In the genomic region with DNA sequence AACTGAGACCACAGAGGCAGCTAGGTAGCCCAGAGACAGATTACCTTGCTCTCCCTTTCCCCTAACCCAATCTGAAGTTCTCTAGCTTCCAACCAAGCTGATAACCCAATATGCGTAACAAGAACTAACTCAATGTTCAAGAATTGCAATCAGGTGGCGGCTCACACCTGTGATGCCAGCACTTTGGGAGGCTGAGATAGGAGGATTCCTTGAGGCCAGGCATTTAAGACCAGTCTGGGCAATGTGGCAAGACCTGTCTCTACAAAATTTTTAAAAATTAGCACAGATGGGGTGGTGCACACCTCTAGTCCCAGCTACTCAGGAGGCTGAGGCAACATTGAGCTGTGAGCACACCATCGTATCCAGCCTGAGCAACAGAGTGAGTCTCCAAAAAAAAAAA, we compare ENCODE assay signal across 35 cellular contexts.
"Had no signal": no experiment of that assay in that cellular context is flagged by ENCODE, and none has a peak within 500 bp of the region (broad histone marks: within the 10 kb centered on the region; RNA-seq: fewer than 3 reads in every experiment).

No MANE protein-coding gene starts in this region.

- DNase-seq: Karpas-422, Kasumi-1, KBM-7, KG1, MG63, MM.1S, MV-4-11, NCI-H1048, NCI-H1092, NCI-H1092 treated with DMSO at 0.1 percent for 48 hours, NCI-H1105, NCI-H1105 treated with DMSO at 0.1 percent for 48 hours, NCI-H1417, NCI-H1417 treated with DMSO at 0.1 percent for 48 hours, NCI-H1436, NCI-H1436 treated with DMSO at 0.1 percent for 48 hours, NCI-H146, NCI-H1694, NCI-H1694 treated with DMSO at 0.1 percent for 48 hours, NCI-H187, NCI-H187 treated with DMSO at 0.1 percent for 48 hours, NCI-H1930, NCI-H2029, NCI-H2029 treated with DMSO at 0.1 percent for 48 hours, NCI-H2081, NCI-H2081 treated with DMSO at 0.1 percent for 48 hours, NCI-H2107, NCI-H2171, NCI-H2171 treated with DMSO at 0.1 percent for 48 hours, NCI-H2227 treated with DMSO at 0.1 percent for 48 hours, NCI-H226, NCI-H345, NCI-H446, NCI-H446 treated with DMSO at 0.1 percent for 48 hours had no signal

- H3K9me3 ChIP-seq: MG63 had no signal

- H3K4me2 ChIP-seq: KMS-11 had no signal

- H3K36me3 ChIP-seq: MG63 had no signal

- H3K27me3 ChIP-seq: MG63 had no signal

- H3K27ac ChIP-seq: KMS-11 had no signal

- H3K4me3 ChIP-seq: MG63 had no signal

- H3K9ac ChIP-seq: KMS-11 had no signal
